In genomic region chr1:204471687-204472086, GRCh38 we compare ENCODE assay signal across 30 cellular contexts.
"Had no signal": no experiment of that assay in that cellular context is flagged by ENCODE, and none has a peak within 500 bp of the region (broad histone marks: within the 10 kb centered on the region; RNA-seq: fewer than 3 reads in every experiment).

No MANE protein-coding gene starts in this region.

- H3K27me3 ChIP-seq: ascending aorta, cardiac muscle cell had no signal

- H3K9me3 ChIP-seq: ascending aorta had no signal

- H3K36me3 ChIP-seq: cardiac muscle cell had no signal

- DNase-seq: activated CD4-positive, alpha-beta memory T cell treated with anti-CD3 and anti-CD28 coated beads, Interleukin-2, amount 10 ng/mL, durations not matched to agents 7 days and 5 days; activated CD4-positive, alpha-beta T cell treated with anti-CD3 and anti-CD28 coated beads for 1 hour; activated CD4-positive, alpha-beta T cell treated with anti-CD3 and anti-CD28 coated beads for 36 hours; activated CD4-positive, alpha-beta T cell treated with anti-CD3 and anti-CD28 coated beads for 48 hours; activated CD4-positive, alpha-beta T cell treated with anti-CD3 and anti-CD28 coated beads, Interleukin-2, amount 10 ng/mL, durations not matched to agents 7 days and 5 days; activated CD4-positive, alpha-beta T cell treated with anti-CD3 and anti-CD28 coated beads, Interleukin-2, amount 50 U/mL, for 48 hours; activated CD4-positive, CD25-positive, alpha-beta regulatory T cell; activated CD8-positive, alpha-beta memory T cell treated with anti-CD3 and anti-CD28 coated beads for 24 hours; activated CD8-positive, alpha-beta memory T cell treated with anti-CD3 and anti-CD28 coated beads, Interleukin-2, amount 10 ng/mL, durations not matched to agents 7 days and 5 days; activated CD8-positive, alpha-beta memory T cell treated with anti-CD3 and anti-CD28 coated beads, Interleukin-2, amount 50 U/mL, for 48 hours; activated CD8-positive, alpha-beta T cell treated with anti-CD3 and anti-CD28 coated beads, Interleukin-2, amount 10 ng/mL, durations not matched to agents 7 days and 5 days; activated effector memory CD4-positive, alpha-beta T cell treated with Interleukin-2 at 50 U/mL for 16 hours; activated gamma-delta T cell; activated naive CD4-positive, alpha-beta T cell treated with anti-CD3 and anti-CD28 coated beads, Interleukin-2, amount 10 ng/mL, durations not matched to agents 7 days and 5 days; activated naive CD4-positive, alpha-beta T cell treated with Interleukin-2 at 50 U/mL for 16 hours; activated naive CD8-positive, alpha-beta T cell treated with anti-CD3 and anti-CD28 coated beads, Interleukin-2, amount 10 ng/mL, durations not matched to agents 7 days and 5 days; activated naive CD8-positive, alpha-beta T cell treated with anti-CD3 and anti-CD28 coated beads, Interleukin-2, amount 50 U/mL, for 24 hours; activated T-cell treated with anti-CD3 and anti-CD28 coated beads, Interleukin-2, amount 50 U/mL, for 24 hours; activated T-cell treated with anti-CD3 and anti-CD28 coated beads, Interleukin-2, amount 50 U/mL, for 48 hours; amygdala; anterior cingulate cortex; caudate nucleus; cerebellar nuclear complex; T-helper 1 cell; T-helper 2 cell; T-helper 9 cell had no signal

- H3K27ac ChIP-seq: ascending aorta, VCaP had no signal

- ATAC-seq: activated CD4-positive, alpha-beta T cell treated with anti-CD3 and anti-CD28 coated beads for 36 hours; activated CD4-positive, CD25-positive, alpha-beta regulatory T cell treated with anti-CD3 and anti-CD28 coated beads, Interleukin-2, amount 50 U/mL, for 24 hours; activated CD8-positive, alpha-beta memory T cell treated with anti-CD3 and anti-CD28 coated beads, Interleukin-2, amount 10 ng/mL, durations not matched to agents 7 days and 5 days; activated CD8-positive, alpha-beta T cell treated with anti-CD3 and anti-CD28 coated beads, Interleukin-2, amount 10 ng/mL, durations not matched to agents 7 days and 5 days; activated naive CD8-positive, alpha-beta T cell treated with anti-CD3 and anti-CD28 coated beads, Interleukin-2, amount 50 U/mL, for 24 hours had no signal

- H3K4me3 ChIP-seq: ascending aorta, cardiac muscle cell had no signal
